Comparison of ENCODE assay signal across 1 cellular context in the genomic region with DNA sequence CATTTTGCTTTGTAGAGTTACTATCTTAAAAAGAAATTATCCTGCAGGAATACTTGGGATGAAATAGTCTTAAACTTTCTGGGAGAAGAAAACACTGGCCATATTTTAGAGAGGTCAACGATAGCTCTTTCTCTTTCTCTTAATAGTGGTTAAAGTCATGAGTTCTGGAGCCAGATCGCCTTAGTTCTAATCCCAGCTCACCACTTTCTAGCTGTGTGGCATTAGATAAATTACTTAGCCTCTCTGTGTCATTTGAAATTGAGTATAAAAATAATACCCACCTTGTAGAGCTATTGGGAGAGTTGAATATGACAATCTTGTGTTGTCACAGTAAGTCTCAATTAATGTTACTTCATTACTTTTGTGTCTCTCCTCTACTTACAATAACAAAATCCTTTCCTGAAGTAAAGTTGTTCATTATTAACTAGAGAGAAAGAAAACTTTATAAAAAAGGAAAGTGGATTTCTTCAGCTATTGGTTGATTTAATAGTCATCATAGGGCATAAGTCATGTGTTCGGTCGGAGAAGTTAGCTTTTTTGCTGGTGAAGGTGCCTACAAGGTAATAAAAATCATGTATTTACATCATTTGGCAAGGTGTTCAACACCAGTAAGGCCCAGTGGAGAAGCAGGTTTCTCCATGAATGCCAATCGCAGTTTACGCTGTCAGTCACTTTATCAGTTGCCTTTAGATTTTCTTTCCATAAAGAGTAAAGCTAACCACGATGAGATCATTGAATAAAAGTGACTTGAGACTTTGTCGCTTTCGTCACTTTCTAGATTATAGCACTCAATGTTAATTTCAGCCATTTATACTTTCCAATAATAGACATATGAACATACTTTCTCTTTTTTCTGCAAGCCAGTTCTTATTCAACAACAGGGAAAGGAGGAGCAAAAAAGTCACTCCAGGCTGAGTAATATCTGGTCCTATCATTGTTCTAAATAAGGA.
TF ChIP-seq lines count a peak whose summit lies in the region.

No MANE protein-coding gene starts in this region.

TF ChIP-seq in GM23338, 12 proteins besides CTCF, POLR2A, EP300 and RAD21 (continued from another document):
- TF ChIP-seq, protein P1, sequence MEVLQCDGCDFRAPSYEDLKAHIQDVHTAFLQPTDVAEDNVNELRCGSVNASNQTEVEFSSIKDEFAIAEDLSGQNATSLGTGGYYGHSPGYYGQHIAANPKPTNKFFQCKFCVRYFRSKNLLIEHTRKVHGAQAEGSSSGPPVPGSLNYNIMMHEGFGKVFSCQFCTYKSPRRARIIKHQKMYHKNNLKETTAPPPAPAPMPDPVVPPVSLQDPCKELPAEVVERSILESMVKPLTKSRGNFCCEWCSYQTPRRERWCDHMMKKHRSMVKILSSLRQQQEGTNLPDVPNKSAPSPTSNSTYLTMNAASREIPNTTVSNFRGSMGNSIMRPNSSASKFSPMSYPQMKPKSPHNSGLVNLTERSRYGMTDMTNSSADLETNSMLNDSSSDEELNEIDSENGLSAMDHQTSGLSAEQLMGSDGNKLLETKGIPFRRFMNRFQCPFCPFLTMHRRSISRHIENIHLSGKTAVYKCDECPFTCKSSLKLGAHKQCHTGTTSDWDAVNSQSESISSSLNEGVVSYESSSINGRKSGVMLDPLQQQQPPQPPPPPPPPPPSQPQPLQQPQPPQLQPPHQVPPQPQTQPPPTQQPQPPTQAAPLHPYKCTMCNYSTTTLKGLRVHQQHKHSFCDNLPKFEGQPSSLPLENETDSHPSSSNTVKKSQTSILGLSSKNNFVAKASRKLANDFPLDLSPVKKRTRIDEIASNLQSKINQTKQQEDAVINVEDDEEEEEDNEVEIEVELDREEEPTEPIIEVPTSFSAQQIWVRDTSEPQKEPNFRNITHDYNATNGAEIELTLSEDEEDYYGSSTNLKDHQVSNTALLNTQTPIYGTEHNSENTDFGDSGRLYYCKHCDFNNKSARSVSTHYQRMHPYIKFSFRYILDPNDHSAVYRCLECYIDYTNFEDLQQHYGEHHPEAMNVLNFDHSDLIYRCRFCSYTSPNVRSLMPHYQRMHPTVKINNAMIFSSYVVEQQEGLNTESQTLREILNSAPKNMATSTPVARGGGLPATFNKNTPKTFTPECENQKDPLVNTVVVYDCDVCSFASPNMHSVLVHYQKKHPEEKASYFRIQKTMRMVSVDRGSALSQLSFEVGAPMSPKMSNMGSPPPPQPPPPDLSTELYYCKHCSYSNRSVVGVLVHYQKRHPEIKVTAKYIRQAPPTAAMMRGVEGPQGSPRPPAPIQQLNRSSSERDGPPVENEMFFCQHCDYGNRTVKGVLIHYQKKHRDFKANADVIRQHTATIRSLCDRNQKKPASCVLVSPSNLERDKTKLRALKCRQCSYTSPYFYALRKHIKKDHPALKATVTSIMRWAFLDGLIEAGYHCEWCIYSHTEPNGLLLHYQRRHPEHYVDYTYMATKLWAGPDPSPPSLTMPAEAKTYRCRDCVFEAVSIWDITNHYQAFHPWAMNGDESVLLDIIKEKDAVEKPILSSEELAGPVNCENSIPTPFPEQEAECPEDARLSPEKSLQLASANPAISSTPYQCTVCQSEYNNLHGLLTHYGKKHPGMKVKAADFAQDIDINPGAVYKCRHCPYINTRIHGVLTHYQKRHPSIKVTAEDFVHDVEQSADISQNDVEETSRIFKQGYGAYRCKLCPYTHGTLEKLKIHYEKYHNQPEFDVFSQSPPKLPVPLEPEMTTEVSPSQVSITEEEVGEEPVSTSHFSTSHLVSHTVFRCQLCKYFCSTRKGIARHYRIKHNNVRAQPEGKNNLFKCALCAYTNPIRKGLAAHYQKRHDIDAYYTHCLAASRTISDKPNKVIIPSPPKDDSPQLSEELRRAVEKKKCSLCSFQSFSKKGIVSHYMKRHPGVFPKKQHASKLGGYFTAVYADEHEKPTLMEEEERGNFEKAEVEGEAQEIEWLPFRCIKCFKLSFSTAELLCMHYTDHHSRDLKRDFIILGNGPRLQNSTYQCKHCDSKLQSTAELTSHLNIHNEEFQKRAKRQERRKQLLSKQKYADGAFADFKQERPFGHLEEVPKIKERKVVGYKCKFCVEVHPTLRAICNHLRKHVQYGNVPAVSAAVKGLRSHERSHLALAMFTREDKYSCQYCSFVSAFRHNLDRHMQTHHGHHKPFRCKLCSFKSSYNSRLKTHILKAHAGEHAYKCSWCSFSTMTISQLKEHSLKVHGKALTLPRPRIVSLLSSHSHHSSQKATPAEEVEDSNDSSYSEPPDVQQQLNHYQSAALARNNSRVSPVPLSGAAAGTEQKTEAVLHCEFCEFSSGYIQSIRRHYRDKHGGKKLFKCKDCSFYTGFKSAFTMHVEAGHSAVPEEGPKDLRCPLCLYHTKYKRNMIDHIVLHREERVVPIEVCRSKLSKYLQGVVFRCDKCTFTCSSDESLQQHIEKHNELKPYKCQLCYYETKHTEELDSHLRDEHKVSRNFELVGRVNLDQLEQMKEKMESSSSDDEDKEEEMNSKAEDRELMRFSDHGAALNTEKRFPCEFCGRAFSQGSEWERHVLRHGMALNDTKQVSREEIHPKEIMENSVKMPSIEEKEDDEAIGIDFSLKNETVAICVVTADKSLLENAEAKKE (CRISPR knock-in tag; IDR thresholded peaks at IDR 0.05), result no peak
- no peak for TF ChIP-seq CREB1 (CRISPR knock-in tag; IDR thresholded peaks at IDR 0.05; ENCODE audit: low read depth)
- no peak for TF ChIP-seq NANOG (IDR thresholded peaks at IDR 0.05; ENCODE audit: borderline replicate concordance)
- TF ChIP-seq, protein P2, sequence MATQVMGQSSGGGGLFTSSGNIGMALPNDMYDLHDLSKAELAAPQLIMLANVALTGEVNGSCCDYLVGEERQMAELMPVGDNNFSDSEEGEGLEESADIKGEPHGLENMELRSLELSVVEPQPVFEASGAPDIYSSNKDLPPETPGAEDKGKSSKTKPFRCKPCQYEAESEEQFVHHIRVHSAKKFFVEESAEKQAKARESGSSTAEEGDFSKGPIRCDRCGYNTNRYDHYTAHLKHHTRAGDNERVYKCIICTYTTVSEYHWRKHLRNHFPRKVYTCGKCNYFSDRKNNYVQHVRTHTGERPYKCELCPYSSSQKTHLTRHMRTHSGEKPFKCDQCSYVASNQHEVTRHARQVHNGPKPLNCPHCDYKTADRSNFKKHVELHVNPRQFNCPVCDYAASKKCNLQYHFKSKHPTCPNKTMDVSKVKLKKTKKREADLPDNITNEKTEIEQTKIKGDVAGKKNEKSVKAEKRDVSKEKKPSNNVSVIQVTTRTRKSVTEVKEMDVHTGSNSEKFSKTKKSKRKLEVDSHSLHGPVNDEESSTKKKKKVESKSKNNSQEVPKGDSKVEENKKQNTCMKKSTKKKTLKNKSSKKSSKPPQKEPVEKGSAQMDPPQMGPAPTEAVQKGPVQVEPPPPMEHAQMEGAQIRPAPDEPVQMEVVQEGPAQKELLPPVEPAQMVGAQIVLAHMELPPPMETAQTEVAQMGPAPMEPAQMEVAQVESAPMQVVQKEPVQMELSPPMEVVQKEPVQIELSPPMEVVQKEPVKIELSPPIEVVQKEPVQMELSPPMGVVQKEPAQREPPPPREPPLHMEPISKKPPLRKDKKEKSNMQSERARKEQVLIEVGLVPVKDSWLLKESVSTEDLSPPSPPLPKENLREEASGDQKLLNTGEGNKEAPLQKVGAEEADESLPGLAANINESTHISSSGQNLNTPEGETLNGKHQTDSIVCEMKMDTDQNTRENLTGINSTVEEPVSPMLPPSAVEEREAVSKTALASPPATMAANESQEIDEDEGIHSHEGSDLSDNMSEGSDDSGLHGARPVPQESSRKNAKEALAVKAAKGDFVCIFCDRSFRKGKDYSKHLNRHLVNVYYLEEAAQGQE (IDR thresholded peaks at IDR 0.05; ENCODE audit: unreplicated experiment), result no peak
- TF ChIP-seq EZH2 (IDR thresholded peaks at IDR 0.05; ENCODE audit: low read depth, unreplicated experiment), result no peak
